ENCODE assay signal across 9 cellular contexts in the genomic region with DNA sequence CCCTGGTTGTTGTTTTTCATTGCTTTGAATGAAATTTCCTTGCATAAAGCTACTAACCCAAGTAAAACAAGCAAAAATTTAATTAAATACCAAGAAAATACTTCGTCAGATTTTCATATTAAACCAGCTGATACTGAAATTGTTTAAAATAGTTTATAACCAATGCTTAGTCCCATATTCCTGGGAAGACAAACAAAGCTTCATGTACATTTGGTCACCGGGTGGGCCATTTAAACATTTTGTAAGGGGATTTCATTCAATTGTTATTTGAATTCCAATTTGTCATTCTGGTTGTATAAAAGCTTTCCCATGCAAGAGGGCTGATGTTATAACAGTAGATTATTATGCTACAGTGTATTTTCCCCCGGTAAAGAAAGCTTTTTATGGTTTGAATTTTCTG. TPM values are rescaled to one million over a fixed set of nuclear protein-coding genes. Genes with fewer than 3 reads are reported as not detected.
DNase-seq lines count a peak whose midpoint lies in the region; ATAC-seq and TF ChIP-seq lines count a peak whose summit lies in the region.
"Had no signal": no experiment of that assay in that cellular context is flagged by ENCODE, and none has a peak within 500 bp of the region (broad histone marks: within the 10 kb centered on the region; RNA-seq: fewer than 3 reads in every experiment).

No MANE protein-coding gene starts in this region.

- H3K36me3 ChIP-seq in stomach, result peaks cover 0 to 15% (median 13%) of the 10 kb centered on the region in 4 donors

- peak overlapping the region in 3 of 4 donors; percentile 70 to 84 (median 77) for H3K4me3 ChIP-seq in stomach

- no peaks in the 10 kb centered on the region for H3K9me3 Mint-ChIP-seq in activated T-cell treated with anti-CD3 and anti-CD28 coated beads, Interleukin-2, amount 50 U/mL, for 24 hours
- H3K9me3 Mint-ChIP-seq in activated CD8-positive, alpha-beta T cell treated with anti-CD3 and anti-CD28 coated beads for 36 hours, result no peaks in the 10 kb centered on the region
- H3K9me3 Mint-ChIP-seq in immature natural killer cell, result no peaks in the 10 kb centered on the region

- H3K27ac Mint-ChIP-seq in activated T-cell treated with anti-CD3 and anti-CD28 coated beads, Interleukin-2, amount 50 U/mL, for 24 hours, result peak overlapping the region; percentile 91
- peak overlapping the region; percentile 90 for H3K27ac Mint-ChIP-seq in activated CD8-positive, alpha-beta T cell treated with anti-CD3 and anti-CD28 coated beads for 36 hours
- peak overlapping the region in 5 of 6 donors; percentile 80 to 95 (median 87) for H3K27ac Mint-ChIP-seq in immature natural killer cell

- intact Hi-C loops in activated CD8-positive, alpha-beta T cell treated with anti-CD3 and anti-CD28 coated beads for 36 hours (cut with micrococcal nuclease), result no loop called here
- intact Hi-C loops in stomach (cut with DNase I; ENCODE audit: low total_unique reads), result no loop called here

- no peaks in the 10 kb centered on the region for H3K27me3 ChIP-seq in stomach
- H3K27me3 ChIP-seq: upper lobe of left lung had no signal

- CTCF ChIA-PET in activated CD8-positive, alpha-beta T cell treated with anti-CD3 and anti-CD28 coated beads for 36 hours (lab: Charles Lee), result interaction anchor here (1.1 to 4.1 kb wide), 4 partner anchors 9 to 595 kb away, joined by 3 to 33 read pairs (median 4); partner anchors contain the start of genes DZANK1, POLR3F and SEC23B

- 91 to 97% (median 95%) methylated on average over 3 of the region's 3 CpGs for WGBS in stomach, 5 donors

- ATAC-seq in activated CD8-positive, alpha-beta T cell treated with anti-CD3 and anti-CD28 coated beads for 36 hours, result no peak
- ATAC-seq in GM18520 (IDR thresholded peaks at IDR 0.05; ENCODE audit: unreplicated experiment), result no peak

- H3K27ac ChIP-seq in stomach, result peak overlapping the region in 2 of 5 donors; percentile 55 to 78

- no peak for TF ChIP-seq POLR2A in stomach (IDR thresholded peaks at IDR 0.05)

- peak overlapping the region; percentile 97 for H3K4me3 Mint-ChIP-seq in activated T-cell treated with anti-CD3 and anti-CD28 coated beads, Interleukin-2, amount 50 U/mL, for 24 hours
- peak overlapping the region; percentile 99 for H3K4me3 Mint-ChIP-seq in activated CD8-positive, alpha-beta T cell treated with anti-CD3 and anti-CD28 coated beads for 36 hours
- peak overlapping the region; percentile 96 to 98 (median 97) for H3K4me3 Mint-ChIP-seq in immature natural killer cell

- H3K27me3 Mint-ChIP-seq in activated T-cell treated with anti-CD3 and anti-CD28 coated beads, Interleukin-2, amount 50 U/mL, for 24 hours, result no peaks in the 10 kb centered on the region
- no peaks in the 10 kb centered on the region for H3K27me3 Mint-ChIP-seq in activated CD8-positive, alpha-beta T cell treated with anti-CD3 and anti-CD28 coated beads for 36 hours
- H3K27me3 Mint-ChIP-seq in immature natural killer cell (ENCODE audit: low read depth in 3 of 3), result peaks cover 0 to 2% (median 2%) of the 10 kb centered on the region in 3 donors

- peaks cover 19% of the 10 kb centered on the region for H3K36me3 Mint-ChIP-seq in activated T-cell treated with anti-CD3 and anti-CD28 coated beads, Interleukin-2, amount 50 U/mL, for 24 hours (ENCODE audit: low read depth)
- H3K36me3 Mint-ChIP-seq in activated CD8-positive, alpha-beta T cell treated with anti-CD3 and anti-CD28 coated beads for 36 hours (ENCODE audit: low read depth), result peaks cover 5% of the 10 kb centered on the region
- H3K36me3 Mint-ChIP-seq in immature natural killer cell, result peaks cover 5 to 7% (median 6%) of the 10 kb centered on the region in 3 donors

- H3K9me3 ChIP-seq in stomach, result no peaks in the 10 kb centered on the region
- H3K9me3 ChIP-seq: upper lobe of left lung had no signal

- H3K4me1 Mint-ChIP-seq in activated T-cell treated with anti-CD3 and anti-CD28 coated beads, Interleukin-2, amount 50 U/mL, for 24 hours (ENCODE audit: low read depth), result peaks cover 14% of the 10 kb centered on the region
- H3K4me1 Mint-ChIP-seq in activated CD8-positive, alpha-beta T cell treated with anti-CD3 and anti-CD28 coated beads for 36 hours (ENCODE audit: low read depth), result peaks cover 11% of the 10 kb centered on the region
- peaks cover 13 to 21% of the 10 kb centered on the region in 2 donors for H3K4me1 Mint-ChIP-seq in immature natural killer cell

- H3K4me1 ChIP-seq in stomach, result peaks cover 6 to 17% (median 13%) of the 10 kb centered on the region in 4 donors

- POLR2A ChIA-PET in activated CD8-positive, alpha-beta T cell treated with anti-CD3 and anti-CD28 coated beads for 36 hours (lab: Charles Lee), result interaction anchor here (0.6 to 4.1 kb wide), 7 partner anchors 9 to 69 kb away, joined by 3 to 43 read pairs (median 4); partner anchors contain the start of genes DZANK1, POLR3F and SEC23B

- TF ChIP-seq EP300 in stomach (IDR thresholded peaks at IDR 0.05), result no peak

- DNase-seq in activated T-cell treated with anti-CD3 and anti-CD28 coated beads, Interleukin-2, amount 50 U/mL, for 24 hours, result no peak
- no peak for DNase-seq in activated T-cell treated with anti-CD3 and anti-CD28 coated beads, Interleukin-2, amount 50 U/mL, for 48 hours
- DNase-seq in activated CD8-positive, alpha-beta T cell treated with anti-CD3 and anti-CD28 coated beads for 36 hours, result no peak
- DNase-seq in immature natural killer cell (no peak), stomach (no peak), NCI-H1092 treated with DMSO at 0.1 percent for 48 hours (lab: John Stamatoyannopoulos, UW) (no peak), midbrain (lab: John Stamatoyannopoulos, UW) (no peak)

- no peak for TF ChIP-seq CTCF in activated CD8-positive, alpha-beta T cell treated with anti-CD3 and anti-CD28 coated beads for 36 hours (IDR thresholded peaks at IDR 0.05)
- TF ChIP-seq CTCF in stomach (IDR thresholded peaks at IDR 0.05), result no peak

RNA-seq across cellular contexts. Expression of gene RBBP9, which starts 0.6 kb away (rescaled TPM):
- total RNA-seq in activated CD8-positive, alpha-beta T cell treated with anti-CD3 and anti-CD28 coated beads for 36 hours, result 10 to 100 TPM; 15.8 to 17.5 TPM
- polyA plus RNA-seq in immature natural killer cell (1 to 10 TPM; 3.4 to 9.8 (median 9.7) TPM), stomach (1 to 10 TPM; 4.7 to 7.5 (median 5.2) TPM)
- 10 to 100 TPM in 2 of 5 donors, 1 to 10 TPM in 2, under 1 TPM in 1; 0.58 to 20.7 (median 4.9) TPM for total RNA-seq in stomach

RNA-seq across cellular contexts. Expression of gene SEC23B, which starts 10.1 kb away (rescaled TPM):
- total RNA-seq in activated CD8-positive, alpha-beta T cell treated with anti-CD3 and anti-CD28 coated beads for 36 hours, result 10 to 100 TPM; 88.5 to 89.3 TPM
- polyA plus RNA-seq in immature natural killer cell (100 to 1,000 TPM in 1 of 3 donors, 10 to 100 TPM in 2; 44.1 to 109 (median 67.7) TPM), stomach (10 to 100 TPM in 2 of 3 donors, 1 to 10 TPM in 1; 9.5 to 29.0 (median 26.1) TPM)
- total RNA-seq in stomach, result 10 to 100 TPM in 4 of 5 donors, 1 to 10 TPM in 1; 5.3 to 74.9 (median 26.8) TPM

RNA-seq across cellular contexts. Expression of gene POLR3F, which starts 30.4 kb away (rescaled TPM):
- total RNA-seq in activated CD8-positive, alpha-beta T cell treated with anti-CD3 and anti-CD28 coated beads for 36 hours, result 10 to 100 TPM in 1 of 2 experiments, 1 to 10 TPM in 1; 8.8 to 10.1 TPM
- polyA plus RNA-seq in immature natural killer cell, result 1 to 10 TPM; 4.3 to 6.2 (median 4.4) TPM
- 10 to 100 TPM in 2 of 5 donors, 1 to 10 TPM in 2, not detected in 1; 5.4 to 24.3 (median 13.0) TPM for total RNA-seq in stomach
- 10 to 100 TPM in 1 of 3 donors, 1 to 10 TPM in 2; 6.9 to 12.8 (median 7.3) TPM for polyA plus RNA-seq in stomach

RNA-seq across cellular contexts. Expression of gene DZANK1, which starts 30.8 kb away (rescaled TPM):
- 1 to 10 TPM; 1.4 to 1.8 TPM for total RNA-seq in activated CD8-positive, alpha-beta T cell treated with anti-CD3 and anti-CD28 coated beads for 36 hours
- polyA plus RNA-seq in immature natural killer cell, result 1 to 10 TPM in 2 of 3 donors, not detected in 1; 1.2 to 1.6 TPM
- 10 to 100 TPM in 1 of 5 donors, 1 to 10 TPM in 3, not detected in 1; 1.4 to 24.6 (median 3.3) TPM for total RNA-seq in stomach
- 1 to 10 TPM in 1 of 3 donors, under 1 TPM in 2; 0.61 to 2.6 (median 0.93) TPM for polyA plus RNA-seq in stomach
